12 cellular contexts compared by ENCODE assay signal in the genomic region with DNA sequence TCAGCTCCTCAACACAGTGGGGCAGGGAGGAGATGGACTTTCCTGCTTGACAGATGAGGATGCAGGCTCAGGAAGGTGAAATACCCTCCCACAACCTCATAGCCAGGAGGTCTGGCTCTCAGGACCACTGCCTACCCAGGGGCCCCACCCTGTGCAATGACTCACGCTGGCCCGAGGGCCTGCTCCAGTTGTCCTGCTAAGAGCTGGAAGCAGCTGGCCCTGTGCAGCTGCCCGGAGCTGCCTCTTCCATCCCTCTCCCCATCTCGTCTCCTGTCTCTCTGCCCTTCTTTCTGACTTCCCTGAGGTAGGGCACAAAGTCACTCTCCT.
DNase-seq lines count a peak whose midpoint lies in the region; ATAC-seq and TF ChIP-seq lines count a peak whose summit lies in the region.
"Had no signal": no experiment of that assay in that cellular context is flagged by ENCODE, and none has a peak within 500 bp of the region (broad histone marks: within the 10 kb centered on the region; RNA-seq: fewer than 3 reads in every experiment).

No MANE protein-coding gene starts in this region.

- peak; percentile 77 for DNase-seq in AG08395 (ENCODE audit: low spot score)
- peak; percentile 88 for DNase-seq in LHCN-M2 (ENCODE audit: low read depth)
- DNase-seq in cardiac fibroblast (ENCODE audit: low read depth in 2 of 2), result peak; percentile 36 to 48
- no peak for DNase-seq in mesothelial cell of epicardium (ENCODE audit: low spot score in 2 of 2, unreplicated experiment in 2 of 2)
- no peak for DNase-seq in DMS79 treated with DMSO at 0.1 percent for 48 hours (lab: John Stamatoyannopoulos, UW)
- DNase-seq in MM.1S, result no peak
- DNase-seq: activated B cell treated with CpG ODN at 0.5 μM for 24 hours; activated effector memory CD4-positive, alpha-beta T cell treated with Interleukin-2 at 50 U/mL for 16 hours; effector CD8-positive, alpha-beta T cell; stimulated activated CD4-positive, alpha-beta T cell treated with anti-CD3 and anti-CD28 coated beads, Interleukin-2, amount 100 ng/mL, for 24 hours had no signal

- peaks cover 34% of the 10 kb centered on the region for H3K4me1 Mint-ChIP-seq in mesothelial cell of epicardium

- TF ChIP-seq CTCF in cardiac fibroblast (IDR thresholded peaks at IDR 0.05; ENCODE audit: low read depth, low read length) (no peak), mesothelial cell of epicardium (IDR thresholded peaks at IDR 0.05; ENCODE audit: unreplicated experiment) (no peak), MM.1S (IDR thresholded peaks at IDR 0.05; ENCODE audit: low read length) (no peak)

- peaks cover 11% of the 10 kb centered on the region for H3K36me3 Mint-ChIP-seq in mesothelial cell of epicardium

- no peaks in the 10 kb centered on the region for H3K9me3 Mint-ChIP-seq in mesothelial cell of epicardium

- no peaks in the 10 kb centered on the region for H3K9me2 ChIP-seq in MM.1S (replicated peaks; ENCODE audit: insufficient read depth, low read length)

- H2AFZ ChIP-seq in MM.1S (ENCODE audit: low read length), result no peak overlapping the region

- H3K27me3 Mint-ChIP-seq in mesothelial cell of epicardium (ENCODE audit: low read depth), result no peaks in the 10 kb centered on the region

- no peak for ATAC-seq in activated CD4-positive, CD25-positive, alpha-beta regulatory T cell treated with anti-CD3 and anti-CD28 coated beads, Interleukin-2, amount 50 U/mL, for 24 hours
- ATAC-seq in HG02852 (IDR thresholded peaks at IDR 0.05; ENCODE audit: unreplicated experiment), result no peak

- no peaks in the 10 kb centered on the region for H3K27me3 ChIP-seq in MM.1S (replicated peaks; ENCODE audit: insufficient read depth, low read length)

- peak overlapping the region; percentile 60 for H3K27ac Mint-ChIP-seq in mesothelial cell of epicardium
- H3K27ac Mint-ChIP-seq: activated B cell treated with CpG ODN at 0.5 μM for 24 hours had no signal

- H3K4me3 ChIP-seq in cardiac fibroblast (replicated peaks in 1 of 2; ENCODE audit: low read depth in 2 of 2, low read length in 2 of 2), result no peak overlapping the region
- no peak overlapping the region for H3K4me3 ChIP-seq in MM.1S (ENCODE audit: low read length)

- H3K36me3 ChIP-seq in MM.1S (replicated peaks; ENCODE audit: insufficient read depth, low read length), result no peaks in the 10 kb centered on the region

- H3F3A ChIP-seq in MM.1S (ENCODE audit: insufficient read depth, low read length), result no peaks in the 10 kb centered on the region

- no peaks in the 10 kb centered on the region for H4K20me1 ChIP-seq in MM.1S (ENCODE audit: insufficient read depth, low read length)

- H3K9me3 ChIP-seq in MM.1S (replicated peaks; ENCODE audit: insufficient read depth, low read length), result no peaks in the 10 kb centered on the region

- no peaks in the 10 kb centered on the region for H3K79me2 ChIP-seq in MM.1S (ENCODE audit: low read length)

- H3K4me3 Mint-ChIP-seq in mesothelial cell of epicardium, result no peak overlapping the region
- H3K4me3 Mint-ChIP-seq: activated B cell treated with CpG ODN at 0.5 μM for 24 hours had no signal

- H3K27ac ChIP-seq in MM.1S (ENCODE audit: low read length), result no peak overlapping the region

- H3K4me1 ChIP-seq in MM.1S (ENCODE audit: low read length), result no peaks in the 10 kb centered on the region

- H3K9ac ChIP-seq in MM.1S (ENCODE audit: low read length), result no peak overlapping the region

- no peak overlapping the region for H3K4me2 ChIP-seq in MM.1S (ENCODE audit: low read depth, low read length)

Comparison
In these comparisons a context has a peak if more than half of its experiments do, and no peak if none do; other contexts are left out.
1. DNase-seq: peak in AG08395 (single experiment), LHCN-M2 (single experiment) and cardiac fibroblast (2 of 2); none in mesothelial cell of epicardium (0 of 2), DMS79 treated with DMSO at 0.1 percent for 48 hours (single experiment) and MM.1S (single experiment).